In genomic region chr6:111171577-111172400, GRCh38 we compare ENCODE assay signal across 12 cellular contexts.
DNase-seq lines count a peak whose midpoint lies in the region; ATAC-seq, FAIRE-seq and TF ChIP-seq lines count a peak whose summit lies in the region.
"Had no signal": no experiment of that assay in that cellular context is flagged by ENCODE, and none has a peak within 500 bp of the region (broad histone marks: within the 10 kb centered on the region; RNA-seq: fewer than 3 reads in every experiment).

No MANE protein-coding gene starts in this region.

- FAIRE-seq in bronchial epithelial cell (lab: Jason Lieb, UNC): no peak
- FAIRE-seq: H54 had no signal

- 79 to 82% methylated on average over 6 of the region's 6 CpGs for WGBS in heart right ventricle, 2 donors

- POLR2A ChIA-PET in activated CD4-positive, alpha-beta memory T cell treated with anti-CD3 and anti-CD28 coated beads, Interleukin-2, amount 10 ng/mL, durations not matched to agents 7 days and 5 days (lab: Charles Lee): no interaction called here

- no peaks in the 10 kb centered on the region for H3K4me1 ChIP-seq in heart right ventricle

- H3K27ac ChIP-seq in heart right ventricle: no peak overlapping the region

- H3K4me1 Mint-ChIP-seq in activated CD4-positive, alpha-beta memory T cell treated with anti-CD3 and anti-CD28 coated beads, Interleukin-2, amount 10 ng/mL, durations not matched to agents 7 days and 5 days: peaks cover 16% of the 10 kb centered on the region

- DNase-seq in bronchial epithelial cell (ENCODE audit: low read depth) (peak; percentile 4), left ventricle myocardium superior (no peak), NCI-H2107 treated with DMSO at 0.1 percent for 48 hours (lab: John Stamatoyannopoulos, UW; ENCODE audit: unreplicated experiment) (no peak), heart right ventricle (no peak)
- DNase-seq in activated CD4-positive, alpha-beta memory T cell treated with anti-CD3 and anti-CD28 coated beads, Interleukin-2, amount 10 ng/mL, durations not matched to agents 7 days and 5 days: no peak
- DNase-seq: CD4-positive, alpha-beta T cell; stimulated activated CD4-positive, alpha-beta T cell treated with anti-CD3 and anti-CD28 coated beads, Interleukin-4, amount 100 ng/mL, for 4 hours; T-helper 1 cell had no signal

- H3K36me3 ChIP-seq in bronchial epithelial cell (ENCODE audit: control insufficient read depth, insufficient read depth, low read length): no peaks in the 10 kb centered on the region
- no peaks in the 10 kb centered on the region for H3K36me3 ChIP-seq in heart right ventricle

- H3K9me3 ChIP-seq in heart right ventricle: no peaks in the 10 kb centered on the region

- ATAC-seq in GM18520 (IDR thresholded peaks at IDR 0.05; ENCODE audit: unreplicated experiment) (peak; percentile 44), GM21360 (IDR thresholded peaks at IDR 0.05; ENCODE audit: unreplicated experiment) (peak; percentile 64), HG03066 (IDR thresholded peaks at IDR 0.05; ENCODE audit: low read depth, unreplicated experiment) (peak; percentile 72), left ventricle myocardium superior (no peak), heart right ventricle (no peak)

- peaks cover 14% of the 10 kb centered on the region for H3K27me3 Mint-ChIP-seq in activated CD4-positive, alpha-beta memory T cell treated with anti-CD3 and anti-CD28 coated beads, Interleukin-2, amount 10 ng/mL, durations not matched to agents 7 days and 5 days
- H3K27me3 Mint-ChIP-seq: CD4-positive, alpha-beta T cell had no signal

- H3K27me3 ChIP-seq in bronchial epithelial cell (ENCODE audit: control insufficient read depth, insufficient read depth, low read length) (no peaks in the 10 kb centered on the region), heart right ventricle (peaks cover 0 to 9% (median 0%) of the 10 kb centered on the region in 7 donors)

- no peaks in the 10 kb centered on the region for H3K36me3 Mint-ChIP-seq in activated CD4-positive, alpha-beta memory T cell treated with anti-CD3 and anti-CD28 coated beads, Interleukin-2, amount 10 ng/mL, durations not matched to agents 7 days and 5 days (ENCODE audit: low read depth)

- H3K4me3 Mint-ChIP-seq in activated CD4-positive, alpha-beta memory T cell treated with anti-CD3 and anti-CD28 coated beads, Interleukin-2, amount 10 ng/mL, durations not matched to agents 7 days and 5 days: no peak overlapping the region
- H3K4me3 Mint-ChIP-seq: CD4-positive, alpha-beta T cell had no signal

- CTCF ChIA-PET in activated CD4-positive, alpha-beta memory T cell treated with anti-CD3 and anti-CD28 coated beads, Interleukin-2, amount 10 ng/mL, durations not matched to agents 7 days and 5 days (lab: Charles Lee): no interaction called here

- intact Hi-C loops in left ventricle myocardium superior (cut with micrococcal nuclease): no loop called here
- intact Hi-C loops in heart right ventricle (cut with DNase I): no loop called here

- no peak overlapping the region for H3K27ac Mint-ChIP-seq in activated CD4-positive, alpha-beta memory T cell treated with anti-CD3 and anti-CD28 coated beads, Interleukin-2, amount 10 ng/mL, durations not matched to agents 7 days and 5 days
- H3K27ac Mint-ChIP-seq: CD4-positive, alpha-beta T cell had no signal

- no peak overlapping the region for H3K4me3 ChIP-seq in bronchial epithelial cell (ENCODE audit: low read depth, low read length)
- no peak overlapping the region for H3K4me3 ChIP-seq in heart right ventricle

- TF ChIP-seq CTCF in bronchial epithelial cell (IDR thresholded peaks at IDR 0.05; ENCODE audit: insufficient read depth, low read length, severe bottlenecking): no peak
- TF ChIP-seq CTCF in heart right ventricle (IDR thresholded peaks at IDR 0.05): no peak

- H3K9me3 Mint-ChIP-seq in activated CD4-positive, alpha-beta memory T cell treated with anti-CD3 and anti-CD28 coated beads, Interleukin-2, amount 10 ng/mL, durations not matched to agents 7 days and 5 days: no peaks in the 10 kb centered on the region
- H3K9me3 Mint-ChIP-seq: CD4-positive, alpha-beta T cell had no signal

Comparison
In these comparisons a context has a peak if more than half of its experiments do, and no peak if none do; other contexts are left out.
1. ATAC-seq: peak in GM18520 (single experiment), GM21360 (single experiment) and HG03066 (single experiment); none in left ventricle myocardium superior (single experiment) and heart right ventricle (0 of 8).